In genomic region chr5:72883850-72884249, GRCh38 we compare ENCODE assay signal across 19 cellular contexts.
DNase-seq lines count a peak whose midpoint lies in the region; ATAC-seq and TF ChIP-seq lines count a peak whose summit lies in the region.
"Had no signal": no experiment of that assay in that cellular context is flagged by ENCODE, and none has a peak within 500 bp of the region (broad histone marks: within the 10 kb centered on the region; RNA-seq: fewer than 3 reads in every experiment).

No MANE protein-coding gene starts in this region.

- no peaks in the 10 kb centered on the region for H3K27me3 Mint-ChIP-seq in naive thymus-derived CD4-positive, alpha-beta T cell
- no peaks in the 10 kb centered on the region for H3K27me3 Mint-ChIP-seq in neural progenitor cell (ENCODE audit: insufficient read depth, low read depth)
- H3K27me3 Mint-ChIP-seq: CD4-positive, alpha-beta T cell had no signal

- peaks cover 29% of the 10 kb centered on the region for H3K79me2 ChIP-seq in neural progenitor cell (ENCODE audit: low read depth)

- TF ChIP-seq CTCF in neural progenitor cell (IDR thresholded peaks at IDR 0.05) = no peak

- no peaks in the 10 kb centered on the region for H3K9me3 ChIP-seq in naive thymus-derived CD4-positive, alpha-beta T cell (ENCODE audit: control insufficient read depth in 2 of 3, low read length in 3 of 3)
- H3K9me3 ChIP-seq in neural progenitor cell (ENCODE audit: low read depth) = no peaks in the 10 kb centered on the region
- H3K9me3 ChIP-seq: BE2C, MG63, Peyer's patch had no signal

- H3F3A ChIP-seq in neural progenitor cell (ENCODE audit: low read depth) = no peaks in the 10 kb centered on the region

- no peak overlapping the region for H3K4me3 ChIP-seq in naive thymus-derived CD4-positive, alpha-beta T cell (ENCODE audit: low read length)
- no peak overlapping the region for H3K4me3 ChIP-seq in neural progenitor cell
- H3K4me3 ChIP-seq: MG63, Peyer's patch, SK-N-MC had no signal

- no peak overlapping the region for H2AFZ ChIP-seq in neural progenitor cell (replicated peaks)

- peak; percentile 16 for DNase-seq in NCI-H1092 treated with DMSO at 0.1 percent for 48 hours (lab: John Stamatoyannopoulos, UW)
- DNase-seq in NCI-H1092 (lab: John Stamatoyannopoulos, UW) = no peak
- DNase-seq in DMS53 treated with DMSO at 0.1 percent for 48 hours (lab: John Stamatoyannopoulos, UW; ENCODE audit: unreplicated experiment) = peak; percentile 88
- peak; percentile 17 for DNase-seq in NCI-H774 (lab: John Stamatoyannopoulos, UW)
- no peak for DNase-seq in left colon
- DNase-seq in activated T-cell treated with anti-CD3 and anti-CD28 coated beads, Interleukin-2, amount 50 U/mL, for 48 hours = no peak
- no peak for DNase-seq in naive thymus-derived CD4-positive, alpha-beta T cell
- DNase-seq in neural progenitor cell (ENCODE audit: low spot score) = no peak
- DNase-seq: BE2C; CD4-positive, alpha-beta T cell; GDM1; GOT3; MG63; NCI-H1105 treated with DMSO at 0.1 percent for 48 hours; NCI-H1694 treated with DMSO at 0.1 percent for 48 hours; Peyer's patch; Right ventricle myocardium superior had no signal

- POLR2A ChIA-PET in naive thymus-derived CD4-positive, alpha-beta T cell (lab: Charles Lee) = no interaction called here

- no peaks in the 10 kb centered on the region for H3K9me3 Mint-ChIP-seq in naive thymus-derived CD4-positive, alpha-beta T cell
- H3K9me3 Mint-ChIP-seq in neural progenitor cell = no peaks in the 10 kb centered on the region
- H3K9me3 Mint-ChIP-seq: CD4-positive, alpha-beta T cell had no signal

- no peak overlapping the region for H3K4me2 ChIP-seq in neural progenitor cell

- peak; percentile 45 for ATAC-seq in left colon
- ATAC-seq in naive thymus-derived CD4-positive, alpha-beta T cell = no peak

- no peak overlapping the region for H3K9ac ChIP-seq in neural progenitor cell

- peak overlapping the region in 1 of 9 donors; percentile 41 for H3K27ac Mint-ChIP-seq in naive thymus-derived CD4-positive, alpha-beta T cell
- no peak overlapping the region for H3K27ac Mint-ChIP-seq in neural progenitor cell
- H3K27ac Mint-ChIP-seq: CD4-positive, alpha-beta T cell had no signal

- H3K27me3 ChIP-seq in naive thymus-derived CD4-positive, alpha-beta T cell (ENCODE audit: control insufficient read depth in 2 of 2, insufficient read depth in 2 of 2, low read length in 2 of 2) = no peaks in the 10 kb centered on the region
- no peaks in the 10 kb centered on the region for H3K27me3 ChIP-seq in neural progenitor cell
- H3K27me3 ChIP-seq: BE2C, MG63, Peyer's patch had no signal

- CTCF ChIA-PET in naive thymus-derived CD4-positive, alpha-beta T cell (lab: Charles Lee) = no interaction called here

- H3K36me3 Mint-ChIP-seq in naive thymus-derived CD4-positive, alpha-beta T cell = peaks cover 13 to 72% (median 26%) of the 10 kb centered on the region in 5 donors
- peaks cover 43% of the 10 kb centered on the region for H3K36me3 Mint-ChIP-seq in neural progenitor cell

- H3K4me1 Mint-ChIP-seq in naive thymus-derived CD4-positive, alpha-beta T cell = peaks cover 0 to 12% (median 10%) of the 10 kb centered on the region in 7 donors
- peaks cover 2% of the 10 kb centered on the region for H3K4me1 Mint-ChIP-seq in neural progenitor cell

- H4K20me1 ChIP-seq in neural progenitor cell (ENCODE audit: low read depth) = peaks cover 12% of the 10 kb centered on the region

- H3K36me3 ChIP-seq in naive thymus-derived CD4-positive, alpha-beta T cell (ENCODE audit: control insufficient read depth in 2 of 3, insufficient read depth in 3 of 3, low read length in 3 of 3) = peaks cover 27 to 85% (median 28%) of the 10 kb centered on the region in 3 experiments
- peaks cover 28% of the 10 kb centered on the region for H3K36me3 ChIP-seq in neural progenitor cell

- no peak overlapping the region for H3K27ac ChIP-seq in naive thymus-derived CD4-positive, alpha-beta T cell (ENCODE audit: low read depth, low read length)
- no peak overlapping the region for H3K27ac ChIP-seq in neural progenitor cell
- H3K27ac ChIP-seq: 22Rv1, Peyer's patch, SK-N-MC had no signal

- H3K4me3 Mint-ChIP-seq in naive thymus-derived CD4-positive, alpha-beta T cell = no peak overlapping the region
- no peak overlapping the region for H3K4me3 Mint-ChIP-seq in neural progenitor cell
- H3K4me3 Mint-ChIP-seq: CD4-positive, alpha-beta T cell had no signal

- intact Hi-C loops in left colon (cut with DNase I, micrococcal nuclease) = no loop called here
- intact Hi-C loops in naive thymus-derived CD4-positive, alpha-beta T cell (cut with micrococcal nuclease) = no loop called here

- no peaks in the 10 kb centered on the region for H3K4me1 ChIP-seq in naive thymus-derived CD4-positive, alpha-beta T cell (ENCODE audit: control insufficient read depth in 2 of 2, insufficient read depth in 2 of 2, low read length in 2 of 2)
- no peaks in the 10 kb centered on the region for H3K4me1 ChIP-seq in neural progenitor cell
- H3K4me1 ChIP-seq: BE2C, Peyer's patch had no signal

Comparison
In these comparisons a context has a peak if more than half of its experiments do, and no peak if none do; other contexts are left out.
1. DNase-seq: peak in NCI-H1092 treated with DMSO at 0.1 percent for 48 hours (single experiment), DMS53 treated with DMSO at 0.1 percent for 48 hours (single experiment) and NCI-H774 (single experiment); none in NCI-H1092 (single experiment), left colon (0 of 2), activated T-cell treated with anti-CD3 and anti-CD28 coated beads, Interleukin-2, amount 50 U/mL, for 48 hours (0 of 2), naive thymus-derived CD4-positive, alpha-beta T cell (0 of 9) and neural progenitor cell (single experiment).